In genomic region chr15:99386429-99386828, GRCh38 we compare ENCODE assay signal across 18 cellular contexts.
DNase-seq lines count a peak whose midpoint lies in the region; ATAC-seq, FAIRE-seq and TF ChIP-seq lines count a peak whose summit lies in the region.
"Had no signal": no experiment of that assay in that cellular context is flagged by ENCODE, and none has a peak within 500 bp of the region (broad histone marks: within the 10 kb centered on the region; RNA-seq: fewer than 3 reads in every experiment).

No MANE protein-coding gene starts in this region.

- no peaks in the 10 kb centered on the region for H3K79me2 ChIP-seq in HepG2 (ENCODE audit: insufficient read depth, low read length)

- no peak for ATAC-seq in HepG2
- ATAC-seq in naive thymus-derived CD4-positive, alpha-beta T cell, result no peak
- ATAC-seq: activated naive CD4-positive, alpha-beta T cell treated with anti-CD3 and anti-CD28 coated beads, Interleukin-2, amount 50 U/mL, for 72 hours; GM23338 had no signal

- H3K4me1 ChIP-seq in liver (ENCODE audit: control insufficient read depth in 4 of 4, insufficient read depth in 4 of 4, low read length in 3 of 4) (peaks cover 3 to 18% (median 5%) of the 10 kb centered on the region in 4 donors), HepG2 (ENCODE audit: insufficient read depth, low read length) (peaks cover 23% of the 10 kb centered on the region), vagina (peaks cover 12% of the 10 kb centered on the region)
- H3K4me1 ChIP-seq in naive thymus-derived CD4-positive, alpha-beta T cell (ENCODE audit: control insufficient read depth in 2 of 2, insufficient read depth in 2 of 2, low read length in 2 of 2), result peaks cover 0 to 19% of the 10 kb centered on the region in 2 donors

- in situ Hi-C loops in HepG2 (cut with HindIII; ENCODE audit: extremely low pct_ligation_motif_present, low pct_unique_long_range_greater_than_20kb), result no loop called here

- CTCF ChIA-PET in HepG2 (lab: Yijun Ruan, JAX; ENCODE audit: low intra/inter-chr PET ratio, low total read pairs), result no interaction called here
- CTCF ChIA-PET in naive thymus-derived CD4-positive, alpha-beta T cell (lab: Charles Lee), result interaction anchor here (1.3 kb wide), 1 partner anchor 35 kb away, joined by 3 read pairs; no protein-coding TSS in a partner anchor

- no peaks in the 10 kb centered on the region for H3K27me3 ChIP-seq in liver (ENCODE audit: control insufficient read depth in 4 of 4, insufficient read depth in 4 of 4, low read length in 3 of 4)
- H3K27me3 ChIP-seq in HepG2 (ENCODE audit: control insufficient read depth in 1 of 2, insufficient read depth in 2 of 2, low read length in 2 of 2), result no peaks in the 10 kb centered on the region
- no peaks in the 10 kb centered on the region for H3K27me3 ChIP-seq in naive thymus-derived CD4-positive, alpha-beta T cell (ENCODE audit: control insufficient read depth in 2 of 2, insufficient read depth in 2 of 2, low read length in 2 of 2)
- no peaks in the 10 kb centered on the region for H3K27me3 ChIP-seq in vagina
- H3K27me3 ChIP-seq: Peyer's patch had no signal

- no peak for TF ChIP-seq POLR2A in HepG2 (IDR thresholded peaks at IDR 0.05; ENCODE audit: insufficient read depth in 1 of 2, low read depth in 2 of 2, low read length in 2 of 2)
- no peak for TF ChIP-seq POLR2A in vagina (IDR thresholded peaks at IDR 0.05)

- H3K27ac ChIP-seq in liver (ENCODE audit: low read depth in 1 of 2, low read length in 2 of 2), result peak overlapping the region; percentile 35 to 67
- no peak overlapping the region for H3K27ac ChIP-seq in HepG2 (ENCODE audit: extremely low read length, insufficient read depth, low read length)
- H3K27ac ChIP-seq in naive thymus-derived CD4-positive, alpha-beta T cell (ENCODE audit: low read depth, low read length), result peak overlapping the region; percentile 28
- H3K27ac ChIP-seq in vagina, result peak overlapping the region; percentile 56

- H3K36me3 ChIP-seq in liver (ENCODE audit: control insufficient read depth in 4 of 4, insufficient read depth in 3 of 4, low read depth in 1 of 4, low read length in 3 of 4), result peaks cover 0 to 5% (median 0%) of the 10 kb centered on the region in 4 donors
- no peaks in the 10 kb centered on the region for H3K36me3 ChIP-seq in HepG2 (replicated peaks in 1 of 2; ENCODE audit: control insufficient read depth in 1 of 2, insufficient read depth in 2 of 2, low read length in 2 of 2)
- H3K36me3 ChIP-seq in naive thymus-derived CD4-positive, alpha-beta T cell (ENCODE audit: control insufficient read depth in 2 of 3, insufficient read depth in 3 of 3, low read length in 3 of 3), result no peaks in the 10 kb centered on the region
- no peaks in the 10 kb centered on the region for H3K36me3 ChIP-seq in vagina
- H3K36me3 ChIP-seq: Peyer's patch had no signal

- WGBS in liver, result 83% methylated on average over 3 of the region's 3 CpGs
- 82% methylated on average over 3 of the region's 3 CpGs for WGBS in HepG2 (ENCODE audit: low lambda C conversion rate)

- DNase-seq in HepG2 (ENCODE audit: low spot score) (no peak), fibroblast of villous mesenchyme (ENCODE audit: low read depth) (peak; percentile 4), vagina (ENCODE audit: extremely low spot score in 2 of 2) (no peak), NCI-H446 treated with DMSO at 0.1 percent for 48 hours (lab: John Stamatoyannopoulos, UW) (no peak), SHP77 (lab: John Stamatoyannopoulos, UW) (no peak)
- no peak for DNase-seq in naive thymus-derived CD4-positive, alpha-beta T cell
- no peak for DNase-seq in stimulated activated CD8-positive, alpha-beta memory T cell treated with anti-CD3 and anti-CD28 coated beads, Interleukin-4, amount 100 ng/mL, for 48 hours
- DNase-seq: activated CD4-positive, alpha-beta T cell treated with anti-CD3 and anti-CD28 coated beads, Interleukin-2, amount 50 U/mL, for 1 hour; activated T-cell treated with anti-CD3 and anti-CD28 coated beads, Interleukin-2, amount 50 U/mL, for 1 hour; cortex of kidney; hypothalamus; islet precursor cell; NCI-H2029 had no signal

- FAIRE-seq in HepG2 (lab: Jason Lieb, UNC), result no peak

- intact Hi-C loops in HepG2 (cut with micrococcal nuclease; ENCODE audit: unreplicated experiment), result no loop called here
- intact Hi-C loops in naive thymus-derived CD4-positive, alpha-beta T cell (cut with micrococcal nuclease), result no loop called here
- intact Hi-C loops in vagina (cut with DNase I), result no loop called here

- peak overlapping the region; percentile 43 to 78 (median 58) for H3K4me3 Mint-ChIP-seq in naive thymus-derived CD4-positive, alpha-beta T cell
- H3K4me3 Mint-ChIP-seq: brain, GM23338 had no signal

- TF ChIP-seq EP300 in HepG2 (IDR thresholded peaks at IDR 0.05; ENCODE audit: low read depth in 2 of 2, low read length in 2 of 2) (no peak), HepG2 (CRISPR knock-in tag; IDR thresholded peaks at IDR 0.05; ENCODE audit: borderline replicate concordance) (no peak)

- peaks cover 0 to 47% (median 14%) of the 10 kb centered on the region in 5 donors for H3K36me3 Mint-ChIP-seq in naive thymus-derived CD4-positive, alpha-beta T cell

- peaks cover 0 to 15% (median 4%) of the 10 kb centered on the region in 11 donors for H3K9me3 Mint-ChIP-seq in naive thymus-derived CD4-positive, alpha-beta T cell

- no peak overlapping the region for H3K4me2 ChIP-seq in HepG2 (ENCODE audit: low read depth, low read length)
- H3K4me2 ChIP-seq: GM23338 had no signal

- peaks cover 11 to 44% (median 36%) of the 10 kb centered on the region in 7 donors for H3K4me1 Mint-ChIP-seq in naive thymus-derived CD4-positive, alpha-beta T cell

- H4K20me1 ChIP-seq in HepG2 (ENCODE audit: insufficient read depth, low read length), result no peaks in the 10 kb centered on the region

- no peak overlapping the region for H2AFZ ChIP-seq in HepG2 (ENCODE audit: low read length)
- H2AFZ ChIP-seq: GM23338 had no signal

- H3K9ac ChIP-seq in liver (ENCODE audit: low read depth in 1 of 2, low read length in 2 of 2) (no peak overlapping the region), HepG2 (ENCODE audit: insufficient read depth, low read depth, low read length) (no peak overlapping the region)

- TF ChIP-seq RAD21 in liver (IDR thresholded peaks at IDR 0.05) (no peak), HepG2 (CRISPR knock-in tag; IDR thresholded peaks at IDR 0.05) (no peak)

- no peak for TF ChIP-seq CTCF in liver (IDR thresholded peaks at IDR 0.05; ENCODE audit: low read depth, low read length, missing input control)
- no peak for TF ChIP-seq CTCF in HepG2 (CRISPR knock-in tag; IDR thresholded peaks at IDR 0.05)
- TF ChIP-seq CTCF in fibroblast of villous mesenchyme (IDR thresholded peaks at IDR 0.05; ENCODE audit: insufficient read depth, low read depth, low read length), result no peak
- TF ChIP-seq CTCF in vagina (IDR thresholded peaks at IDR 0.05), result no peak

- H3K4me3 ChIP-seq in liver (ENCODE audit: low read depth in 1 of 3, low read length in 3 of 3) (no peak overlapping the region), HepG2 (replicated peaks in 1 of 3; ENCODE audit: insufficient read depth in 1 of 3, low read depth in 2 of 3, low read length in 3 of 3) (no peak overlapping the region), fibroblast of villous mesenchyme (ENCODE audit: low read depth, low read length) (no peak overlapping the region), vagina (no peak overlapping the region)
- H3K4me3 ChIP-seq in naive thymus-derived CD4-positive, alpha-beta T cell (ENCODE audit: low read length), result no peak overlapping the region
- H3K4me3 ChIP-seq: GM23338, Peyer's patch had no signal

- BruUV-seq in HepG2 (replicated peaks; lab: Mats Ljungman, UMichigan), result no TSS peak

- H3K27me3 Mint-ChIP-seq in naive thymus-derived CD4-positive, alpha-beta T cell, result no peaks in the 10 kb centered on the region

- POLR2A ChIA-PET in HepG2 (lab: Yijun Ruan, JAX), result interaction anchor here (0.7 to 1.2 kb wide), 2 partner anchors 16 to 35 kb away, joined by 3 read pairs; no protein-coding TSS in a partner anchor
- POLR2A ChIA-PET in naive thymus-derived CD4-positive, alpha-beta T cell (lab: Charles Lee), result interaction anchor here (0.8 kb wide), 1 partner anchor 8 kb away, joined by 3 read pairs; no protein-coding TSS in a partner anchor

- peak overlapping the region; percentile 27 to 95 (median 78) for H3K27ac Mint-ChIP-seq in naive thymus-derived CD4-positive, alpha-beta T cell
- H3K27ac Mint-ChIP-seq: GM23338 had no signal

- H3K9me3 ChIP-seq in liver (ENCODE audit: control insufficient read depth in 4 of 4, low read length in 3 of 4) (no peaks in the 10 kb centered on the region), HepG2 (ENCODE audit: low read length) (no peaks in the 10 kb centered on the region), vagina (no peaks in the 10 kb centered on the region)
- no peaks in the 10 kb centered on the region for H3K9me3 ChIP-seq in naive thymus-derived CD4-positive, alpha-beta T cell (ENCODE audit: control insufficient read depth in 2 of 3, low read length in 3 of 3)
- H3K9me3 ChIP-seq: Peyer's patch had no signal

TF ChIP-seq in liver, 16 proteins besides CTCF, POLR2A, EP300 and RAD21 (continues in another document):
- TF ChIP-seq GABPA (IDR thresholded peaks at IDR 0.05 in 1 of 2, conservative IDR thresholded peaks at IDR 0.05 in 1 of 2), result no peak
- TF ChIP-seq ATF3 (IDR thresholded peaks at IDR 0.05), result no peak
- TF ChIP-seq SP1 (IDR thresholded peaks at IDR 0.05), result no peak

TF ChIP-seq in HepG2, 621 proteins besides CTCF, POLR2A, EP300 and RAD21:
- no peak for TF ChIP-seq ZBTB14 (CRISPR knock-in tag; IDR thresholded peaks at IDR 0.05)
